15 cellular contexts compared by ENCODE assay signal in the genomic region with DNA sequence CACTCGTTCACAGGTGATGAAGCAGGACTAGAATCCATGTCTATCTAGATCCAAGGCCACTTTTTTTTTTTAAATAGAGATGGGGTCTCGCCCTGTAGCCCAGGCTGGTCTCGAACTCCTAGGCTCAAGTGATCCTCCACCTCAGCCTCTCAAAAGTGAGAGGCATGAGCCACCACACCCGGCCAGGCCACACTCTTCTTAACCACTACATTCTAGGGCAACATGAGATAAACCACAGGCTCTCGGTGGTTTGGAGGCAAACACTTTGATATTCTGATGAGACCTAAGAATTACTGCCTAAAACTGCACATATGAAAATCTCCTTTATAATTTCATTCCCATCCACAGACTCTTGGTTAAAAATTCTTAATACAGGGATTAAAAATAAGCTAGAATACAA. TPM values are rescaled to one million over a fixed set of nuclear protein-coding genes. Genes with fewer than 3 reads are reported as not detected.
A peak's percentile ranks its signal among the peaks of the same experiment; 100 is the strongest.
DNase-seq lines count a peak whose midpoint lies in the region; ATAC-seq, FAIRE-seq and TF ChIP-seq lines count a peak whose summit lies in the region.
"Had no signal": no experiment of that assay in that cellular context is flagged by ENCODE, and none has a peak within 500 bp of the region (broad histone marks: within the 10 kb centered on the region; RNA-seq: fewer than 3 reads in every experiment).

No MANE protein-coding gene starts in this region.

- H4K20me1 ChIP-seq in HepG2 (ENCODE audit: insufficient read depth, low read length), result peaks cover 34% of the 10 kb centered on the region
- H4K20me1 ChIP-seq in KMS-11 (ENCODE audit: insufficient read depth), result peaks cover 42% of the 10 kb centered on the region

- no peak for DNase-seq in HepG2 (ENCODE audit: low spot score)
- DNase-seq in right lobe of liver, result no peak
- no peak for DNase-seq in activated naive CD8-positive, alpha-beta T cell treated with anti-CD3 and anti-CD28 coated beads, Interleukin-2, amount 50 U/mL, for 24 hours
- peak; percentile 33 to 57 for DNase-seq in stimulated activated naive CD8-positive, alpha-beta T cell treated with anti-CD3 and anti-CD28 coated beads, Interleukin-15, amount 100 ng/mL, for 72 hours
- no peak for DNase-seq in NCI-H2196 treated with DMSO at 0.1 percent for 48 hours (lab: John Stamatoyannopoulos, UW; ENCODE audit: unreplicated experiment)
- no peak for DNase-seq in KBM-7
- DNase-seq: DMS79 treated with DMSO at 0.1 percent for 48 hours; islet precursor cell; MV-4-11; NCI-H2171; stimulated activated CD4-positive, alpha-beta T cell treated with anti-CD3 and anti-CD28 coated beads, Interleukin-2, amount 100 ng/mL, for 24 hours had no signal

- H3K4me2 ChIP-seq in HepG2 (ENCODE audit: low read depth, low read length) (no peak overlapping the region), KMS-11 (peak overlapping the region; percentile 12; the same call in 1 of the 2 replicates)

- H3K9me3 ChIP-seq in HepG2 (ENCODE audit: low read length), result no peaks in the 10 kb centered on the region
- H3K9me3 ChIP-seq in right lobe of liver, result no peaks in the 10 kb centered on the region

- intact Hi-C loops in HepG2 (cut with micrococcal nuclease; ENCODE audit: unreplicated experiment), result no loop called here
- intact Hi-C loops in right lobe of liver (cut with DNase I), result no loop called here

- H3K4me1 Mint-ChIP-seq in activated naive CD8-positive, alpha-beta T cell treated with anti-CD3 and anti-CD28 coated beads, Interleukin-2, amount 50 U/mL, for 24 hours, result peaks cover 51% of the 10 kb centered on the region
- peaks cover 50% of the 10 kb centered on the region for H3K4me1 Mint-ChIP-seq in stimulated activated naive CD8-positive, alpha-beta T cell treated with anti-CD3 and anti-CD28 coated beads, Interleukin-15, amount 100 ng/mL, for 72 hours

- peaks cover 10 to 26% of the 10 kb centered on the region in 2 experiments for H3K36me3 ChIP-seq in HepG2 (replicated peaks in 1 of 2; ENCODE audit: control insufficient read depth in 1 of 2, insufficient read depth in 2 of 2, low read length in 2 of 2)
- H3K36me3 ChIP-seq in right lobe of liver, result no peaks in the 10 kb centered on the region
- H3K36me3 ChIP-seq in KMS-11 (ENCODE audit: insufficient read depth), result no peaks in the 10 kb centered on the region

- no peak for FAIRE-seq in HepG2 (lab: Jason Lieb, UNC)
- FAIRE-seq: GM12891 had no signal

- H3K27me3 ChIP-seq in HepG2 (ENCODE audit: control insufficient read depth in 1 of 2, insufficient read depth in 2 of 2, low read length in 2 of 2), result no peaks in the 10 kb centered on the region
- no peaks in the 10 kb centered on the region for H3K27me3 ChIP-seq in right lobe of liver
- H3K27me3 ChIP-seq in KMS-11 (ENCODE audit: insufficient read depth, low read depth), result no peaks in the 10 kb centered on the region

- no peak for TF ChIP-seq POLR2A in HepG2 (IDR thresholded peaks at IDR 0.05; ENCODE audit: insufficient read depth in 1 of 2, low read depth in 2 of 2, low read length in 2 of 2)
- TF ChIP-seq POLR2A in right lobe of liver (IDR thresholded peaks at IDR 0.05), result no peak

- TF ChIP-seq CTCF in HepG2 (CRISPR knock-in tag; IDR thresholded peaks at IDR 0.05), result no peak
- TF ChIP-seq CTCF in right lobe of liver (IDR thresholded peaks at IDR 0.05), result no peak
- no peak for TF ChIP-seq CTCF in KMS-11 (conservative IDR thresholded peaks at IDR 0.05; ENCODE audit: low read depth, low read length)

- peak overlapping the region; percentile 22 for H3K27ac Mint-ChIP-seq in activated naive CD8-positive, alpha-beta T cell treated with anti-CD3 and anti-CD28 coated beads, Interleukin-2, amount 50 U/mL, for 24 hours
- no peak overlapping the region for H3K27ac Mint-ChIP-seq in stimulated activated naive CD8-positive, alpha-beta T cell treated with anti-CD3 and anti-CD28 coated beads, Interleukin-15, amount 100 ng/mL, for 72 hours
- H3K27ac Mint-ChIP-seq: activated T-helper 1 cell treated with anti-CD3 and anti-CD28 coated beads, Interleukin-12 subunit alpha, Interleukin-12 subunit beta, Interleukin-2, Interleukin-4 antibody, amounts not matched to agents 30 ng/mL and 10 ng/mL and 1 ng/mL, durations not matched to agents 14 hours and 24 hours and 36 hours had no signal

- H2AFZ ChIP-seq in HepG2 (ENCODE audit: low read length) (no peak overlapping the region), KMS-11 (ENCODE audit: low read depth) (no peak overlapping the region)

- TSS peak; percentile 23 for BruUV-seq in HepG2 (replicated peaks; lab: Mats Ljungman, UMichigan)

- in situ Hi-C loops in HepG2 (cut with HindIII; ENCODE audit: extremely low pct_ligation_motif_present, low pct_unique_long_range_greater_than_20kb), result no loop called here
- in situ Hi-C loops in KBM-7 (cut with MboI; ENCODE audit: low pct_unique_long_range_greater_than_20kb, low sequenced_read_pairs), result no loop called here

- CTCF ChIA-PET in HepG2 (lab: Yijun Ruan, JAX; ENCODE audit: low intra/inter-chr PET ratio, low total read pairs), result no interaction called here

- H3K4me1 ChIP-seq in HepG2 (ENCODE audit: insufficient read depth, low read length) (peaks cover 44% of the 10 kb centered on the region), right lobe of liver (peaks cover 0 to 33% (median 6%) of the 10 kb centered on the region in 4 donors), KMS-11 (ENCODE audit: low read depth, poor library complexity, severe bottlenecking) (peaks cover 24% of the 10 kb centered on the region)

- TF ChIP-seq RAD21 in HepG2 (CRISPR knock-in tag; IDR thresholded peaks at IDR 0.05), result no peak

- WGBS in HepG2 (ENCODE audit: low lambda C conversion rate), result 97% methylated on average over 5 of the region's 5 CpGs
- 87% methylated on average over 4 of the region's 5 CpGs for WGBS in right lobe of liver (ENCODE audit: insufficient coverage, low coverage, low lambda C conversion rate, missing lambda C conversion rate)

- H3K4me3 Mint-ChIP-seq in activated naive CD8-positive, alpha-beta T cell treated with anti-CD3 and anti-CD28 coated beads, Interleukin-2, amount 50 U/mL, for 24 hours, result no peak overlapping the region
- no peak overlapping the region for H3K4me3 Mint-ChIP-seq in stimulated activated naive CD8-positive, alpha-beta T cell treated with anti-CD3 and anti-CD28 coated beads, Interleukin-15, amount 100 ng/mL, for 72 hours
- H3K4me3 Mint-ChIP-seq: activated T-helper 1 cell treated with anti-CD3 and anti-CD28 coated beads, Interleukin-12 subunit alpha, Interleukin-12 subunit beta, Interleukin-2, Interleukin-4 antibody, amounts not matched to agents 30 ng/mL and 10 ng/mL and 1 ng/mL, durations not matched to agents 14 hours and 24 hours and 36 hours had no signal

- ATAC-seq in HepG2 (no peak), right lobe of liver (no peak), GM21717 (IDR thresholded peaks at IDR 0.05; ENCODE audit: unreplicated experiment) (no peak)
- peak; percentile 79 for ATAC-seq in activated naive CD8-positive, alpha-beta T cell treated with anti-CD3 and anti-CD28 coated beads, Interleukin-2, amount 50 U/mL, for 24 hours
- ATAC-seq in stimulated activated naive CD8-positive, alpha-beta T cell treated with anti-CD3 and anti-CD28 coated beads, Interleukin-15, amount 100 ng/mL, for 72 hours, result peak; percentile 93

- no peaks in the 10 kb centered on the region for H3K27me3 Mint-ChIP-seq in activated naive CD8-positive, alpha-beta T cell treated with anti-CD3 and anti-CD28 coated beads, Interleukin-2, amount 50 U/mL, for 24 hours
- H3K27me3 Mint-ChIP-seq in stimulated activated naive CD8-positive, alpha-beta T cell treated with anti-CD3 and anti-CD28 coated beads, Interleukin-15, amount 100 ng/mL, for 72 hours, result no peaks in the 10 kb centered on the region

- H3K9ac ChIP-seq in HepG2 (ENCODE audit: insufficient read depth, low read depth, low read length) (no peak overlapping the region), KMS-11 (no peak overlapping the region)

- no peaks in the 10 kb centered on the region for H3K9me3 Mint-ChIP-seq in activated naive CD8-positive, alpha-beta T cell treated with anti-CD3 and anti-CD28 coated beads, Interleukin-2, amount 50 U/mL, for 24 hours
- H3K9me3 Mint-ChIP-seq in stimulated activated naive CD8-positive, alpha-beta T cell treated with anti-CD3 and anti-CD28 coated beads, Interleukin-15, amount 100 ng/mL, for 72 hours, result no peaks in the 10 kb centered on the region
- H3K9me3 Mint-ChIP-seq: activated T-helper 1 cell treated with anti-CD3 and anti-CD28 coated beads, Interleukin-12 subunit alpha, Interleukin-12 subunit beta, Interleukin-2, Interleukin-4 antibody, amounts not matched to agents 30 ng/mL and 10 ng/mL and 1 ng/mL, durations not matched to agents 14 hours and 24 hours and 36 hours had no signal

- H3K79me2 ChIP-seq in HepG2 (ENCODE audit: insufficient read depth, low read length), result peaks cover 72% of the 10 kb centered on the region
- peaks cover 43% of the 10 kb centered on the region for H3K79me2 ChIP-seq in KMS-11 (ENCODE audit: insufficient read depth, low read depth)

- POLR2A ChIA-PET in HepG2 (lab: Yijun Ruan, JAX), result no interaction called here

- H3K36me3 Mint-ChIP-seq in activated naive CD8-positive, alpha-beta T cell treated with anti-CD3 and anti-CD28 coated beads, Interleukin-2, amount 50 U/mL, for 24 hours (ENCODE audit: low read depth), result peaks cover 12% of the 10 kb centered on the region

- no peak overlapping the region for H3K4me3 ChIP-seq in HepG2 (replicated peaks in 1 of 3; ENCODE audit: insufficient read depth in 1 of 3, low read depth in 2 of 3, low read length in 3 of 3)
- H3K4me3 ChIP-seq in right lobe of liver, result no peak overlapping the region
- no peak overlapping the region for H3K4me3 ChIP-seq in KMS-11 (IDR thresholded peaks at IDR 0.05; ENCODE audit: insufficient read depth, low read depth, low read length)

- TF ChIP-seq EP300 in HepG2 (IDR thresholded peaks at IDR 0.05; ENCODE audit: low read depth in 2 of 2, low read length in 2 of 2) (no peak), HepG2 (CRISPR knock-in tag; IDR thresholded peaks at IDR 0.05; ENCODE audit: borderline replicate concordance) (no peak)

- no peak overlapping the region for H3K27ac ChIP-seq in HepG2 (ENCODE audit: extremely low read length, insufficient read depth, low read length)
- no peak overlapping the region for H3K27ac ChIP-seq in right lobe of liver
- no peak overlapping the region for H3K27ac ChIP-seq in KMS-11

RNA-seq across cellular contexts. Expression of gene USP34, which starts 51.8 kb away (rescaled TPM):
- total RNA-seq in HepG2 (2016; rRNA removed; fragmentation: Illumina TruSeq; extraction: Trizol) (100 and 155 TPM in 2 replicates), right lobe of liver (10 to 100 TPM; 33.3 to 57.1 (median 41.5) TPM)
- 43.5 and 56.3 TPM in 2 replicates for total RNA-seq in HepG2 (2016; cell fraction: cytosol; rRNA removed; fragmentation: Illumina TruSeq; extraction: Trizol; ENCODE audit: low read depth)
- total RNA-seq in HepG2 (2016; cell fraction: insoluble cytoplasmic fraction; rRNA removed; fragmentation: Illumina TruSeq; extraction: Trizol), result 93.9 and 148 TPM in 2 replicates
- total RNA-seq in HepG2 (2016; cell fraction: membrane; rRNA removed; fragmentation: Illumina TruSeq; extraction: Trizol), result 37.1 and 44.6 TPM in 2 replicates
- total RNA-seq in HepG2 (2016; cell fraction: nucleus; rRNA removed; fragmentation: Illumina TruSeq; extraction: Trizol), result 155 and 174 TPM in 2 replicates
- polyA plus RNA-seq in HepG2 (2011; rRNA removed), result 79.9 and 99.2 TPM in 2 replicates
- 38.9 and 63.9 TPM in 2 replicates for polyA plus RNA-seq in HepG2 (2011; cell fraction: cytosol; rRNA removed)
- polyA plus RNA-seq in HepG2 (2011; cell fraction: nucleus; rRNA removed), result 110 and 113 TPM in 2 replicates
- 88.4 and 89.7 TPM in 2 replicates for polyA plus RNA-seq in HepG2 (2012)
- 4.3 and 5.9 TPM in 2 replicates for polyA plus RNA-seq in HepG2 (2016; cell fraction: cytosol; fragmentation: Illumina TruSeq; extraction: Trizol; ENCODE audit: low read depth)
- polyA plus RNA-seq in HepG2 (2016; cell fraction: insoluble cytoplasmic fraction; fragmentation: Illumina TruSeq; extraction: Trizol; ENCODE audit: low read depth), result 126 and 130 TPM in 2 replicates
- polyA plus RNA-seq in HepG2 (2016; cell fraction: membrane; fragmentation: Illumina TruSeq; extraction: Trizol; ENCODE audit: low read depth), result 13.7 and 17.5 TPM in 2 replicates
- 191 and 219 TPM in 2 replicates for polyA plus RNA-seq in HepG2 (2016; cell fraction: nucleus; fragmentation: Illumina TruSeq; extraction: Trizol; ENCODE audit: insufficient read depth, low read depth)
- 132 and 183 TPM in 2 replicates for polyA minus RNA-seq in HepG2 (2011; rRNA and poly(A)+ RNA removed; ENCODE audit: low replicate concordance)
- polyA minus RNA-seq in HepG2 (2011; cell fraction: cytosol; rRNA and poly(A)+ RNA removed), result 93.0 and 99.9 TPM in 2 replicates
- polyA minus RNA-seq in HepG2 (2011; cell fraction: nucleus; rRNA and poly(A)+ RNA removed), result 468 and 469 TPM in 2 replicates

Comparison
In these comparisons a context has a peak if more than half of its experiments do, and no peak if none do; other contexts are left out.
1. ATAC-seq: peak in activated naive CD8-positive, alpha-beta T cell treated with anti-CD3 and anti-CD28 coated beads, Interleukin-2, amount 50 U/mL, for 24 hours (single experiment) and stimulated activated naive CD8-positive, alpha-beta T cell treated with anti-CD3 and anti-CD28 coated beads, Interleukin-15, amount 100 ng/mL, for 72 hours (single experiment); none in HepG2 (single experiment), right lobe of liver (0 of 4) and GM21717 (single experiment).
2. DNase-seq: peak in stimulated activated naive CD8-positive, alpha-beta T cell treated with anti-CD3 and anti-CD28 coated beads, Interleukin-15, amount 100 ng/mL, for 72 hours (2 of 2); none in HepG2 (single experiment), right lobe of liver (0 of 3), activated naive CD8-positive, alpha-beta T cell treated with anti-CD3 and anti-CD28 coated beads, Interleukin-2, amount 50 U/mL, for 24 hours (single experiment), NCI-H2196 treated with DMSO at 0.1 percent for 48 hours (single experiment) and KBM-7 (single experiment).